Comparison of ENCODE assay signal across 31 cellular contexts in the genomic region with DNA sequence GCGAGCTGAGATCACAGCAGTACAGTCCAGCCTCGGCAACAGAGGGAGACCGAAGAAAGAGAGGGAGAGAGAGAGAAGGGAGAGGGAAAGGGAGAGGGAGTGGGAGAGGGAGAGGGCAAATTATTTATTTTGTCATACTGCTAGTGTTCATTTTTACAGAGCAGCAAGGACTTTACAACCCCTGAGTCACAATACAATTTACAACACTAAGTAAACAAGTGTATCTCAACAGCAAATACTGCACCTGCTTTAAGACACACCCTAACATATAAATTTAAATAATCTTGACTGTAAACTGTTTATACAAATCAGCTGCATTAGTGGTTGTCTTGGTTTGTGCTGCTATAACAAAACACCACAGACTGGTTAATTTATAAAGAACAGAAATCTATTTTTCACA.
"Had no signal": no experiment of that assay in that cellular context is flagged by ENCODE, and none has a peak within 500 bp of the region (broad histone marks: within the 10 kb centered on the region; RNA-seq: fewer than 3 reads in every experiment).

No MANE protein-coding gene starts in this region.

- DNase-seq: activated B cell treated with CpG ODN at 0.5 μM for 24 hours; activated CD4-positive, alpha-beta memory T cell treated with anti-CD3 and anti-CD28 coated beads for 36 hours; activated CD4-positive, alpha-beta T cell treated with anti-CD3 and anti-CD28 coated beads for 4 hours; activated CD4-positive, alpha-beta T cell treated with anti-CD3 and anti-CD28 coated beads, Interleukin-2, amount 50 U/mL, for 1 hour; activated CD4-positive, CD25-positive, alpha-beta regulatory T cell treated with anti-CD3 and anti-CD28 coated beads, Interleukin-2, amount 50 U/mL, for 72 hours; activated CD8-positive, alpha-beta memory T cell treated with anti-CD3 and anti-CD28 coated beads, Interleukin-2, amount 50 U/mL, for 4 hours; activated gamma-delta T cell treated with Interleukin-2 at 50 U/mL for 16 hours; activated naive CD4-positive, alpha-beta T cell treated with anti-CD3 and anti-CD28 coated beads for 36 hours; activated T-cell treated with anti-CD3 and anti-CD28 coated beads for 4 hours; activated T-cell treated with anti-CD3 and anti-CD28 coated beads, Interleukin-2, amount 50 U/mL, for 4 hours; adrenal gland; caudate nucleus; cerebellar nuclear complex; Karpas-422; KBM-7; MM.1S; MV-4-11; NCI-H1092; NCI-H146; NCI-H187; NCI-H2029 treated with DMSO at 0.1 percent for 48 hours; NCI-H2107; NCI-H2171; NCI-H446 treated with DMSO at 0.1 percent for 48 hours; Peyer's patch; RPMI8226; SHP77 treated with DMSO at 0.1 percent for 48 hours; SK-N-SH; T-cell; T-helper 17 cell had no signal

- ATAC-seq: activated naive CD4-positive, alpha-beta T cell treated with anti-CD3 and anti-CD28 coated beads, Interleukin-2, amount 50 U/mL, for 72 hours; activated T-cell treated with anti-CD3 and anti-CD28 coated beads, Interleukin-2, amount 50 U/mL, for 4 hours; T-cell; T-helper 17 cell had no signal
